In genomic region chr2:181953773-181954537, GRCh38 we compare ENCODE assay signal across 8 cellular contexts. TPM values are rescaled to one million over a fixed set of nuclear protein-coding genes. Genes with fewer than 3 reads are reported as not detected.
DNase-seq lines count a peak whose midpoint lies in the region; ATAC-seq and TF ChIP-seq lines count a peak whose summit lies in the region.

No MANE protein-coding gene starts in this region.

- peak overlapping the region; percentile 47 for H3K4me3 ChIP-seq in epithelial cell of proximal tubule (ENCODE audit: low read depth, low read length)
- no peak overlapping the region for H3K4me3 ChIP-seq in naive thymus-derived CD4-positive, alpha-beta T cell (ENCODE audit: low read length)

- ATAC-seq in naive thymus-derived CD4-positive, alpha-beta T cell, result peak; percentile 89
- peak; percentile 84 for ATAC-seq in stimulated activated naive CD8-positive, alpha-beta T cell treated with anti-CD3 and anti-CD28 coated beads, Interleukin-15, amount 100 ng/mL, for 72 hours

- no peaks in the 10 kb centered on the region for H3K36me3 ChIP-seq in naive thymus-derived CD4-positive, alpha-beta T cell (ENCODE audit: control insufficient read depth in 2 of 3, insufficient read depth in 3 of 3, low read length in 3 of 3)

- intact Hi-C loops in naive thymus-derived CD4-positive, alpha-beta T cell (cut with micrococcal nuclease), result loop anchor here (1.0 to 10.0 kb wide), 5 partner anchors 61 to 1830 kb away; no protein-coding TSS in a partner anchor

- H3K27ac Mint-ChIP-seq in naive thymus-derived CD4-positive, alpha-beta T cell, result peak overlapping the region in 1 of 9 donors; percentile 51
- H3K27ac Mint-ChIP-seq in stimulated activated naive CD8-positive, alpha-beta T cell treated with anti-CD3 and anti-CD28 coated beads, Interleukin-15, amount 100 ng/mL, for 72 hours, result peak overlapping the region in 1 of 2 donors; percentile 46

- no peaks in the 10 kb centered on the region for H3K4me1 ChIP-seq in naive thymus-derived CD4-positive, alpha-beta T cell (ENCODE audit: control insufficient read depth in 2 of 2, insufficient read depth in 2 of 2, low read length in 2 of 2)

- no peak overlapping the region for H3K27ac ChIP-seq in naive thymus-derived CD4-positive, alpha-beta T cell (ENCODE audit: low read depth, low read length)

- no peaks in the 10 kb centered on the region for H3K9me3 ChIP-seq in naive thymus-derived CD4-positive, alpha-beta T cell (ENCODE audit: control insufficient read depth in 2 of 3, low read length in 3 of 3)

- DNase-seq in GM03348 (ENCODE audit: low spot score), result peak; percentile 55
- DNase-seq in HEK293T (ENCODE audit: extremely low spot score), result peak; percentile 66
- peak; percentile 59 for DNase-seq in NCI-H460 (ENCODE audit: extremely low read depth, low read depth)
- peak; percentile 17 for DNase-seq in activated CD8-positive, alpha-beta memory T cell treated with anti-CD3 and anti-CD28 coated beads, Interleukin-2, amount 50 U/mL, for 1 hour (ENCODE audit: extremely low read depth)
- DNase-seq in epithelial cell of proximal tubule (ENCODE audit: low read depth), result no peak
- DNase-seq in naive thymus-derived CD4-positive, alpha-beta T cell, result peak; percentile 21 to 57 (median 47)
- DNase-seq in stimulated activated naive CD8-positive, alpha-beta T cell treated with anti-CD3 and anti-CD28 coated beads, Interleukin-15, amount 100 ng/mL, for 72 hours, result peak; percentile 53 to 56
- no peak for DNase-seq in NCI-H2196 (lab: John Stamatoyannopoulos, UW; ENCODE audit: unreplicated experiment)

- TF ChIP-seq CTCF in epithelial cell of proximal tubule (conservative IDR thresholded peaks at IDR 0.05; ENCODE audit: low read depth, low read length), result peak; percentile 73

- POLR2A ChIA-PET in HEK293T (lab: Yijun Ruan, JAX), result no interaction called here
- POLR2A ChIA-PET in naive thymus-derived CD4-positive, alpha-beta T cell (lab: Charles Lee), result no interaction called here

- CTCF ChIA-PET in HEK293T (lab: Yijun Ruan, JAX), result interaction anchor here (0.6 to 2.2 kb wide), 11 partner anchors 17 to 1845 kb away, joined by 3 to 8 read pairs (median 4); no protein-coding TSS in a partner anchor
- CTCF ChIA-PET in naive thymus-derived CD4-positive, alpha-beta T cell (lab: Charles Lee), result interaction anchor here (0.7 to 1.2 kb wide), 3 partner anchors 36 to 211 kb away, joined by 3 to 5 read pairs (median 3); no protein-coding TSS in a partner anchor

- H3K27me3 ChIP-seq in naive thymus-derived CD4-positive, alpha-beta T cell (ENCODE audit: control insufficient read depth in 2 of 2, insufficient read depth in 2 of 2, low read length in 2 of 2), result no peaks in the 10 kb centered on the region

- H3K4me1 Mint-ChIP-seq in naive thymus-derived CD4-positive, alpha-beta T cell, result peaks cover 4 to 14% (median 13%) of the 10 kb centered on the region in 7 donors
- H3K4me1 Mint-ChIP-seq in stimulated activated naive CD8-positive, alpha-beta T cell treated with anti-CD3 and anti-CD28 coated beads, Interleukin-15, amount 100 ng/mL, for 72 hours, result peaks cover 12% of the 10 kb centered on the region

- no peaks in the 10 kb centered on the region for H3K36me3 Mint-ChIP-seq in naive thymus-derived CD4-positive, alpha-beta T cell

- no peaks in the 10 kb centered on the region for H3K9me3 Mint-ChIP-seq in naive thymus-derived CD4-positive, alpha-beta T cell
- no peaks in the 10 kb centered on the region for H3K9me3 Mint-ChIP-seq in stimulated activated naive CD8-positive, alpha-beta T cell treated with anti-CD3 and anti-CD28 coated beads, Interleukin-15, amount 100 ng/mL, for 72 hours

- H3K27me3 Mint-ChIP-seq in naive thymus-derived CD4-positive, alpha-beta T cell, result peaks cover 5 to 23% (median 11%) of the 10 kb centered on the region in 5 donors
- H3K27me3 Mint-ChIP-seq in stimulated activated naive CD8-positive, alpha-beta T cell treated with anti-CD3 and anti-CD28 coated beads, Interleukin-15, amount 100 ng/mL, for 72 hours, result peaks cover 6% of the 10 kb centered on the region

- H3K4me3 Mint-ChIP-seq in naive thymus-derived CD4-positive, alpha-beta T cell, result peak overlapping the region; percentile 12 to 83 (median 70)
- H3K4me3 Mint-ChIP-seq in stimulated activated naive CD8-positive, alpha-beta T cell treated with anti-CD3 and anti-CD28 coated beads, Interleukin-15, amount 100 ng/mL, for 72 hours, result peak overlapping the region; percentile 48 to 68

TF ChIP-seq in HEK293T, 16 proteins besides CTCF, POLR2A, EP300 and RAD21:
- TF ChIP-seq PKNOX1 (IDR thresholded peaks at IDR 0.05) (no peak), ZNF384 (IDR thresholded peaks at IDR 0.05) (no peak), L3MBTL2 (conservative IDR thresholded peaks at IDR 0.05) (no peak)

RNA-seq across cellular contexts. Expression of gene PPP1R1C, which starts 31.7 kb away (rescaled TPM):
- 2.7 and 4.8 TPM in 2 replicates for total RNA-seq in NCI-H460 (2014; rRNA removed; shearing (Covaris generic))
- not detected in 2 replicates for polyA plus RNA-seq in NCI-H460 (2014; cell fraction: nucleus; rRNA removed)
- 0.35 TPM in 1 of 2 replicates, not detected in the other for total RNA-seq in epithelial cell of proximal tubule
- total RNA-seq in naive thymus-derived CD4-positive, alpha-beta T cell, result not detected
- polyA plus RNA-seq in naive thymus-derived CD4-positive, alpha-beta T cell, result not detected

Comparison
In these comparisons a context has a peak if more than half of its experiments do, and no peak if none do; other contexts are left out.
1. DNase-seq: peak in GM03348 (single experiment), HEK293T (single experiment), NCI-H460 (single experiment), activated CD8-positive, alpha-beta memory T cell treated with anti-CD3 and anti-CD28 coated beads, Interleukin-2, amount 50 U/mL, for 1 hour (single experiment), naive thymus-derived CD4-positive, alpha-beta T cell (9 of 9) and stimulated activated naive CD8-positive, alpha-beta T cell treated with anti-CD3 and anti-CD28 coated beads, Interleukin-15, amount 100 ng/mL, for 72 hours (2 of 2); none in epithelial cell of proximal tubule (single experiment) and NCI-H2196 (single experiment).